10 cellular contexts compared by ENCODE assay signal in genomic region chr2:191217580-191217979, GRCh38. TPM values are rescaled to one million over a fixed set of nuclear protein-coding genes. Genes with fewer than 3 reads are reported as not detected.
A peak's percentile ranks its signal among the peaks of the same experiment; 100 is the strongest.
DNase-seq lines count a peak whose midpoint lies in the region; ATAC-seq and TF ChIP-seq lines count a peak whose summit lies in the region.
"Had no signal": no experiment of that assay in that cellular context is flagged by ENCODE, and none has a peak within 500 bp of the region (broad histone marks: within the 10 kb centered on the region; RNA-seq: fewer than 3 reads in every experiment).

No MANE protein-coding gene starts in this region.

- no peaks in the 10 kb centered on the region for H3K36me3 ChIP-seq in PC-3 (ENCODE audit: low read depth, low read length)
- H3K36me3 ChIP-seq in osteoblast (ENCODE audit: insufficient read depth, low read length) = no peaks in the 10 kb centered on the region
- H3K36me3 ChIP-seq in MM.1S (replicated peaks; ENCODE audit: insufficient read depth, low read length) = no peaks in the 10 kb centered on the region
- H3K36me3 ChIP-seq: gastrocnemius medialis had no signal

- H3K9ac ChIP-seq in PC-3 (ENCODE audit: low read length) = peak overlapping the region; percentile 48
- no peak overlapping the region for H3K9ac ChIP-seq in MM.1S (ENCODE audit: low read length)

- H2AFZ ChIP-seq in PC-3 (ENCODE audit: low read length) (no peak overlapping the region), osteoblast (ENCODE audit: low read length) (no peak overlapping the region), MM.1S (ENCODE audit: low read length) (no peak overlapping the region)

- H3K27ac ChIP-seq in PC-3 (ENCODE audit: low read length) (peak overlapping the region; percentile 84), epithelial cell of prostate (peak overlapping the region; percentile 95), osteoblast (ENCODE audit: low read depth, low read length) (peak overlapping the region; percentile 86), MM.1S (ENCODE audit: low read length) (no peak overlapping the region)
- H3K27ac ChIP-seq: gastrocnemius medialis, VCaP had no signal

- BruUV-seq in PC-3 (replicated peaks; lab: Mats Ljungman, UMichigan) = no TSS peak

- POLR2A ChIA-PET in PC-3 (lab: Charles Lee; ENCODE audit: unreplicated experiment) = interaction anchor here (0.6 kb wide), 1 partner anchor 70 kb away, joined by 8 read pairs; no protein-coding TSS in a partner anchor

- intact Hi-C loops in PC-3 (cut with micrococcal nuclease) = no loop called here

- H3K9me2 ChIP-seq in PC-3 (replicated peaks; ENCODE audit: low read length) (no peaks in the 10 kb centered on the region), MM.1S (replicated peaks; ENCODE audit: insufficient read depth, low read length) (no peaks in the 10 kb centered on the region)

- peaks cover 49% of the 10 kb centered on the region for H3K4me1 ChIP-seq in PC-3 (ENCODE audit: insufficient read depth, low read length)
- peaks cover 27% of the 10 kb centered on the region for H3K4me1 ChIP-seq in osteoblast (ENCODE audit: insufficient read depth, low read length)
- no peaks in the 10 kb centered on the region for H3K4me1 ChIP-seq in MM.1S (ENCODE audit: low read length)

- H3F3A ChIP-seq in PC-3 (ENCODE audit: low read length, unreplicated experiment) (peaks cover 5% of the 10 kb centered on the region), MM.1S (ENCODE audit: insufficient read depth, low read length) (no peaks in the 10 kb centered on the region)

- CTCF ChIA-PET in PC-3 (lab: Charles Lee) = interaction anchor here (1.0 to 2.0 kb wide), 4 partner anchors 29 to 148 kb away, joined by 3 to 5 read pairs (median 4); no protein-coding TSS in a partner anchor

- no peaks in the 10 kb centered on the region for H4K20me1 ChIP-seq in PC-3 (ENCODE audit: low read length)
- H4K20me1 ChIP-seq in osteoblast (ENCODE audit: insufficient read depth, low read length) = no peaks in the 10 kb centered on the region
- no peaks in the 10 kb centered on the region for H4K20me1 ChIP-seq in MM.1S (ENCODE audit: insufficient read depth, low read length)

- H3K79me2 ChIP-seq in PC-3 (ENCODE audit: low read length) (no peaks in the 10 kb centered on the region), osteoblast (ENCODE audit: insufficient read depth, low read length) (no peaks in the 10 kb centered on the region), MM.1S (ENCODE audit: low read length) (no peaks in the 10 kb centered on the region)

- TF ChIP-seq CTCF in PC-3 (conservative IDR thresholded peaks at IDR 0.05; ENCODE audit: low read depth, low read length) = no peak
- no peak for TF ChIP-seq CTCF in osteoblast (IDR thresholded peaks at IDR 0.05; ENCODE audit: extremely low read depth, low read depth, low read length)
- no peak for TF ChIP-seq CTCF in MM.1S (IDR thresholded peaks at IDR 0.05; ENCODE audit: low read length)

- H3K9me3 ChIP-seq in PC-3 (ENCODE audit: low read length) (no peaks in the 10 kb centered on the region), osteoblast (ENCODE audit: low read depth, low read length) (no peaks in the 10 kb centered on the region), MM.1S (replicated peaks; ENCODE audit: insufficient read depth, low read length) (no peaks in the 10 kb centered on the region)
- H3K9me3 ChIP-seq: gastrocnemius medialis had no signal

- H3K4me2 ChIP-seq in PC-3 (ENCODE audit: low read length) (peak overlapping the region; percentile 71), osteoblast (ENCODE audit: insufficient read depth, low read length) (peak overlapping the region; percentile 18), MM.1S (ENCODE audit: low read depth, low read length) (no peak overlapping the region)

- peak; percentile 64 for ATAC-seq in PC-3
- ATAC-seq in GM19455 (IDR thresholded peaks at IDR 0.05; ENCODE audit: unreplicated experiment) = no peak
- ATAC-seq in HG03039 (IDR thresholded peaks at IDR 0.05; ENCODE audit: unreplicated experiment) = no peak

- no peaks in the 10 kb centered on the region for H3K27me3 ChIP-seq in PC-3 (ENCODE audit: low read length)
- H3K27me3 ChIP-seq in osteoblast (ENCODE audit: insufficient read depth, low read length) = no peaks in the 10 kb centered on the region
- no peaks in the 10 kb centered on the region for H3K27me3 ChIP-seq in MM.1S (replicated peaks; ENCODE audit: insufficient read depth, low read length)
- H3K27me3 ChIP-seq: gastrocnemius medialis had no signal

- H3K4me3 ChIP-seq in PC-3 (ENCODE audit: low read length) (peak overlapping the region; percentile 15; the same call in 1 of the 2 replicates), osteoblast (ENCODE audit: insufficient read depth, low read length) (no peak overlapping the region), MM.1S (ENCODE audit: low read length) (no peak overlapping the region)
- H3K4me3 ChIP-seq: gastrocnemius medialis had no signal

- DNase-seq in NCI-H2171 treated with DMSO at 0.1 percent for 48 hours (lab: John Stamatoyannopoulos, UW) = peak; percentile 9
- no peak for DNase-seq in NCI-H2171 (lab: John Stamatoyannopoulos, UW)
- DNase-seq in PC-3 = peak; percentile 93
- DNase-seq in epithelial cell of prostate (ENCODE audit: low read depth, low spot score) = no peak
- no peak for DNase-seq in osteoblast (ENCODE audit: insufficient read length, low spot score, missing footprints)
- DNase-seq in MM.1S = no peak
- DNase-seq: gastrocnemius medialis had no signal

RNA-seq across cellular contexts. Expression of gene MYO1B, which starts 27.6 kb away (rescaled TPM):
- total RNA-seq in PC-3 (2014; rRNA removed) = 88.0 and 93.0 TPM in 2 replicates
- total RNA-seq in osteoblast = 229 and 246 TPM in 2 replicates

Comparison
In these comparisons a context has a peak if more than half of its experiments do, and no peak if none do; other contexts are left out.
1. DNase-seq: peak in NCI-H2171 treated with DMSO at 0.1 percent for 48 hours (single experiment) and PC-3 (single experiment); none in NCI-H2171 (single experiment), epithelial cell of prostate (single experiment), osteoblast (single experiment) and MM.1S (single experiment).